8 cellular contexts compared by ENCODE assay signal in the genomic region with DNA sequence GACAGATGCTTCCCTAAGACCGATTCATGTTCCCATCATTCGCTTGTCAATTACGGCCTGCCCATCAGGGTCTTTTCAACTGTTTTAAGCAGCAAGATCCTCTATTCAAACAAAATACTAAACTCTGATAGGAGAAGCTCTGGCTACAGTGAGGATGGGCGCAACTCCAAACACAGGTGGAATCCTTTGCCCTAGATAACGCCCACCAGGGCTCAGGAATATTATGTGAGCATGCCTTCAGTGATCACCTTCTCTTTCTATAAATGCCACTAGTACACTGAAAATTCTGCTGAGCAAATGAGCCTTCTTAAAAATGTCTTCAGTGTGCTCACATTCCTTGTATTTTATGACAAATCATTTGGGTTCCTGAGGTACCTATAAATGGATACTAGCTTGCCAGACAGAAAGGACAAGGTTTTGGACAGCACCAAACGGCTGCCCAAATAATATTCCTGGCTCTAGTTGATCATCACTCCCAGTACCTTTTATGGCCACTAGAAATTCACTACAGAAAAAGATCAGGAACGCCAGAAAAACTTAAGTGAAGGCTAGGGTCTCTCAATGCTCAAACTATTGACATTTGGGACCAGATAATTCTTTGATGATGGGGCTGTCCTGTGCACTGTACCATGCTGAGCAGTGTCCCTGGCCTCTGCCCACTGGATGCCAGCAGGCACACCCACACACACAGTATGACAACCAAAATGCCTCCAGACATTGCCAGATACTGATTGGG. TPM values are rescaled to one million over a fixed set of nuclear protein-coding genes. Genes with fewer than 3 reads are reported as not detected.
DNase-seq lines count a peak whose midpoint lies in the region; ATAC-seq and TF ChIP-seq lines count a peak whose summit lies in the region.

No MANE protein-coding gene starts in this region.

- H3K4me1 ChIP-seq in OCI-LY3 (ENCODE audit: low read length) (peaks cover 62% of the 10 kb centered on the region), Karpas-422 (ENCODE audit: low read length) (no peaks in the 10 kb centered on the region)

- H3K4me1 Mint-ChIP-seq in progenitor cell of endocrine pancreas (ENCODE audit: low read depth), result peaks cover 41% of the 10 kb centered on the region

- peak; percentile 36 for DNase-seq in EH (ENCODE audit: low read depth)
- DNase-seq in epithelial cell of prostate (ENCODE audit: low read depth, low spot score), result no peak
- DNase-seq in progenitor cell of endocrine pancreas (ENCODE audit: low spot score, unreplicated experiment), result no peak
- DNase-seq in Karpas-422, result no peak
- no peak for DNase-seq in nucleus accumbens (lab: John Stamatoyannopoulos, UW)

- no peaks in the 10 kb centered on the region for H3K9me3 ChIP-seq in OCI-LY3 (ENCODE audit: insufficient read depth, low read length)
- no peaks in the 10 kb centered on the region for H3K9me3 ChIP-seq in Karpas-422 (ENCODE audit: low read length)

- no peak overlapping the region for H2AFZ ChIP-seq in OCI-LY3 (ENCODE audit: low read depth, low read length)
- H2AFZ ChIP-seq in Karpas-422 (ENCODE audit: low read length), result no peak overlapping the region

- H3K9me3 Mint-ChIP-seq in progenitor cell of endocrine pancreas (ENCODE audit: low read depth), result no peaks in the 10 kb centered on the region

- H3K4me2 ChIP-seq in OCI-LY3 (ENCODE audit: low read length), result peak overlapping the region; percentile 56
- no peak overlapping the region for H3K4me2 ChIP-seq in Karpas-422 (ENCODE audit: low read depth, low read length, poor library complexity, severe bottlenecking)

- ATAC-seq in GM21381 (IDR thresholded peaks at IDR 0.05; ENCODE audit: unreplicated experiment) (no peak), HG02623 (IDR thresholded peaks at IDR 0.05; ENCODE audit: unreplicated experiment) (no peak)

- H3K4me3 ChIP-seq in OCI-LY3 (ENCODE audit: low read length) (peak overlapping the region; percentile 32), Karpas-422 (ENCODE audit: low read length) (no peak overlapping the region)

- H3K27ac ChIP-seq in OCI-LY3 (ENCODE audit: low read length) (peak overlapping the region; percentile 40; the same call in 1 of the 2 replicates), epithelial cell of prostate (peak overlapping the region; percentile 94), Karpas-422 (ENCODE audit: low read length) (no peak overlapping the region)

- H3K79me2 ChIP-seq in OCI-LY3 (ENCODE audit: low read length), result peaks cover 100% of the 10 kb centered on the region
- H3K79me2 ChIP-seq in Karpas-422 (ENCODE audit: low read length), result no peaks in the 10 kb centered on the region

- peak overlapping the region; percentile 11; the same call in 1 of the 2 replicates for H3K9ac ChIP-seq in OCI-LY3 (ENCODE audit: low read length)
- H3K9ac ChIP-seq in Karpas-422 (ENCODE audit: low read length), result no peak overlapping the region

- H3K27me3 Mint-ChIP-seq in progenitor cell of endocrine pancreas, result no peaks in the 10 kb centered on the region

- no peaks in the 10 kb centered on the region for H3K9me2 ChIP-seq in Karpas-422 (replicated peaks; ENCODE audit: insufficient read depth, low read length)

- H3K36me3 ChIP-seq in OCI-LY3 (replicated peaks; ENCODE audit: low read depth, low read length) (peaks cover 67% of the 10 kb centered on the region), Karpas-422 (ENCODE audit: insufficient read depth, low read length) (no peaks in the 10 kb centered on the region)

- H3K27me3 ChIP-seq in OCI-LY3 (ENCODE audit: low read depth, low read length) (no peaks in the 10 kb centered on the region), Karpas-422 (ENCODE audit: low read length) (no peaks in the 10 kb centered on the region)

- no peak for TF ChIP-seq CTCF in OCI-LY3 (IDR thresholded peaks at IDR 0.05; ENCODE audit: low read depth, low read length)
- TF ChIP-seq CTCF in progenitor cell of endocrine pancreas (IDR thresholded peaks at IDR 0.05; ENCODE audit: unreplicated experiment), result peak; percentile 20

- H4K20me1 ChIP-seq in OCI-LY3 (ENCODE audit: insufficient read depth, low read length), result peaks cover 87% of the 10 kb centered on the region
- H4K20me1 ChIP-seq in Karpas-422 (ENCODE audit: insufficient read depth, low read depth, low read length), result no peaks in the 10 kb centered on the region

- H3K36me3 Mint-ChIP-seq in progenitor cell of endocrine pancreas (ENCODE audit: insufficient read depth), result peaks cover 30% of the 10 kb centered on the region

- H3K4me3 Mint-ChIP-seq in progenitor cell of endocrine pancreas (ENCODE audit: low read depth), result no peak overlapping the region

- H3K27ac Mint-ChIP-seq in progenitor cell of endocrine pancreas, result peak overlapping the region; percentile 70

RNA-seq across cellular contexts. Expression of a gene that starts 13.1 kb away (rescaled TPM):
- total RNA-seq in progenitor cell of endocrine pancreas, result 68.4 and 76.3 TPM in 2 replicates
- total RNA-seq in Karpas-422 (2014; rRNA removed; shearing (Covaris generic); ENCODE audit: low replicate concordance), result 1.5 and 2.2 TPM in 2 replicates

Comparison
In these comparisons a context has a peak if more than half of its experiments do, and no peak if none do; other contexts are left out.
1. RNA of a gene that starts 13.1 kb away (total RNA-seq): 68.4 to 76.3 TPM in progenitor cell of endocrine pancreas; 1.5 to 2.2 TPM in Karpas-422; every median in the first group is over 10 times any median in the second.